Comparison of ENCODE assay signal across 16 cellular contexts in genomic region chr2:180952082-180952481, GRCh38. TPM values are rescaled to one million over a fixed set of nuclear protein-coding genes. Genes with fewer than 3 reads are reported as not detected.
DNase-seq lines count a peak whose midpoint lies in the region; ATAC-seq lines count a peak whose summit lies in the region.
"Had no signal": no experiment of that assay in that cellular context is flagged by ENCODE, and none has a peak within 500 bp of the region (broad histone marks: within the 10 kb centered on the region; RNA-seq: fewer than 3 reads in every experiment).

No MANE protein-coding gene starts in this region.

- H3K9me3 Mint-ChIP-seq in activated CD4-positive, alpha-beta T cell treated with anti-CD3 and anti-CD28 coated beads for 36 hours (ENCODE audit: low read depth), result no peaks in the 10 kb centered on the region
- H3K9me3 Mint-ChIP-seq in activated T-helper 17 cell treated with anti-CD3 and anti-CD28 coated beads, Interleukin-2, amount 50 U/mL, for 72 hours, result no peaks in the 10 kb centered on the region
- H3K9me3 Mint-ChIP-seq: activated CD4-positive, alpha-beta T cell treated with anti-CD3 and anti-CD28 coated beads, Interleukin-2, amount 10 ng/mL, durations not matched to agents 24 days and 14 days; activated T-helper 1 cell treated with anti-CD3 and anti-CD28 coated beads, Interleukin-12 subunit alpha, Interleukin-12 subunit beta, Interleukin-2, Interleukin-4 antibody, amounts not matched to agents 30 ng/mL and 10 ng/mL and 1 ng/mL, durations not matched to agents 14 hours and 24 hours and 36 hours; CD4-positive, alpha-beta T cell; natural killer cell had no signal

- no peak overlapping the region for H3K27ac Mint-ChIP-seq in activated CD4-positive, alpha-beta T cell treated with anti-CD3 and anti-CD28 coated beads for 36 hours
- no peak overlapping the region for H3K27ac Mint-ChIP-seq in activated T-helper 17 cell treated with anti-CD3 and anti-CD28 coated beads, Interleukin-2, amount 50 U/mL, for 72 hours
- H3K27ac Mint-ChIP-seq: activated CD4-positive, alpha-beta T cell treated with anti-CD3 and anti-CD28 coated beads, Interleukin-2, amount 10 ng/mL, durations not matched to agents 24 days and 14 days; activated T-helper 1 cell treated with anti-CD3 and anti-CD28 coated beads, Interleukin-12 subunit alpha, Interleukin-12 subunit beta, Interleukin-2, Interleukin-4 antibody, amounts not matched to agents 30 ng/mL and 10 ng/mL and 1 ng/mL, durations not matched to agents 14 hours and 24 hours and 36 hours; CD4-positive, alpha-beta T cell; natural killer cell had no signal

- intact Hi-C loops in activated CD4-positive, alpha-beta T cell treated with anti-CD3 and anti-CD28 coated beads for 36 hours (cut with DNase I, micrococcal nuclease), result no loop called here

- ATAC-seq in activated CD4-positive, alpha-beta T cell treated with anti-CD3 and anti-CD28 coated beads for 36 hours, result peak; percentile 63
- ATAC-seq in GM21367 (IDR thresholded peaks at IDR 0.05; ENCODE audit: unreplicated experiment) (peak; percentile 42), HG02870 (IDR thresholded peaks at IDR 0.05; ENCODE audit: unreplicated experiment) (peak; percentile 90)
- peak; percentile 91 for ATAC-seq in activated T-helper 17 cell treated with anti-CD3 and anti-CD28 coated beads, Interleukin-2, amount 50 U/mL, for 72 hours (replicated peaks)
- ATAC-seq: gastroesophageal sphincter, natural killer cell had no signal

- no peak overlapping the region for H3K4me3 Mint-ChIP-seq in activated CD4-positive, alpha-beta T cell treated with anti-CD3 and anti-CD28 coated beads for 36 hours
- H3K4me3 Mint-ChIP-seq in activated T-helper 17 cell treated with anti-CD3 and anti-CD28 coated beads, Interleukin-2, amount 50 U/mL, for 72 hours, result no peak overlapping the region
- H3K4me3 Mint-ChIP-seq: activated CD4-positive, alpha-beta T cell treated with anti-CD3 and anti-CD28 coated beads, Interleukin-2, amount 10 ng/mL, durations not matched to agents 24 days and 14 days; activated T-helper 1 cell treated with anti-CD3 and anti-CD28 coated beads, Interleukin-12 subunit alpha, Interleukin-12 subunit beta, Interleukin-2, Interleukin-4 antibody, amounts not matched to agents 30 ng/mL and 10 ng/mL and 1 ng/mL, durations not matched to agents 14 hours and 24 hours and 36 hours; CD4-positive, alpha-beta T cell; natural killer cell had no signal

- peaks cover 17% of the 10 kb centered on the region for H3K27me3 Mint-ChIP-seq in activated CD4-positive, alpha-beta T cell treated with anti-CD3 and anti-CD28 coated beads for 36 hours
- H3K27me3 Mint-ChIP-seq in activated T-helper 17 cell treated with anti-CD3 and anti-CD28 coated beads, Interleukin-2, amount 50 U/mL, for 72 hours, result peaks cover 23% of the 10 kb centered on the region

- peaks cover 3% of the 10 kb centered on the region for H3K4me1 Mint-ChIP-seq in activated CD4-positive, alpha-beta T cell treated with anti-CD3 and anti-CD28 coated beads for 36 hours
- H3K4me1 Mint-ChIP-seq in activated T-helper 17 cell treated with anti-CD3 and anti-CD28 coated beads, Interleukin-2, amount 50 U/mL, for 72 hours, result no peaks in the 10 kb centered on the region
- H3K4me1 Mint-ChIP-seq: activated CD4-positive, alpha-beta T cell treated with anti-CD3 and anti-CD28 coated beads, Interleukin-2, amount 10 ng/mL, durations not matched to agents 24 days and 14 days; natural killer cell had no signal

- CTCF ChIA-PET in activated CD4-positive, alpha-beta T cell treated with anti-CD3 and anti-CD28 coated beads for 36 hours (lab: Charles Lee), result no interaction called here

- POLR2A ChIA-PET in activated CD4-positive, alpha-beta T cell treated with anti-CD3 and anti-CD28 coated beads for 36 hours (lab: Charles Lee), result no interaction called here

- no peaks in the 10 kb centered on the region for H3K36me3 Mint-ChIP-seq in activated CD4-positive, alpha-beta T cell treated with anti-CD3 and anti-CD28 coated beads for 36 hours (ENCODE audit: low read depth)
- H3K36me3 Mint-ChIP-seq in activated T-helper 17 cell treated with anti-CD3 and anti-CD28 coated beads, Interleukin-2, amount 50 U/mL, for 72 hours (ENCODE audit: low read depth), result no peaks in the 10 kb centered on the region
- H3K36me3 Mint-ChIP-seq: natural killer cell had no signal

- DNase-seq in activated CD4-positive, alpha-beta T cell treated with anti-CD3 and anti-CD28 coated beads for 36 hours, result no peak
- DNase-seq in activated CD4-positive, alpha-beta T cell treated with anti-CD3 and anti-CD28 coated beads for 4 hours, result no peak
- no peak for DNase-seq in stimulated activated naive CD4-positive, alpha-beta T cell (lab: John Stamatoyannopoulos, UW)
- DNase-seq in Kasumi-1 (lab: John Stamatoyannopoulos, UW) (no peak), NCI-H1417 (lab: John Stamatoyannopoulos, UW) (no peak)
- DNase-seq: activated CD4-positive, alpha-beta T cell treated with anti-CD3 and anti-CD28 coated beads, Interleukin-2, amount 10 ng/mL, durations not matched to agents 24 days and 14 days; activated naive CD4-positive, alpha-beta T cell treated with anti-CD3 and anti-CD28 coated beads, Interleukin-2, amount 50 U/mL, for 16 hours; CD4-positive, alpha-beta T cell; EL; natural killer cell; NCI-H187 had no signal

RNA-seq across cellular contexts. Expression of gene UBE2E3, which starts 28.3 kb away (rescaled TPM):
- total RNA-seq in activated CD4-positive, alpha-beta T cell treated with anti-CD3 and anti-CD28 coated beads for 36 hours, result 10 to 100 TPM; 37.0 to 69.6 TPM
- total RNA-seq in activated T-helper 17 cell treated with anti-CD3 and anti-CD28 coated beads, Interleukin-2, amount 50 U/mL, for 72 hours, result 10 to 100 TPM; 26.9 to 38.1 TPM
